Comparison of ENCODE assay signal across 1 cellular context in the genomic region with DNA sequence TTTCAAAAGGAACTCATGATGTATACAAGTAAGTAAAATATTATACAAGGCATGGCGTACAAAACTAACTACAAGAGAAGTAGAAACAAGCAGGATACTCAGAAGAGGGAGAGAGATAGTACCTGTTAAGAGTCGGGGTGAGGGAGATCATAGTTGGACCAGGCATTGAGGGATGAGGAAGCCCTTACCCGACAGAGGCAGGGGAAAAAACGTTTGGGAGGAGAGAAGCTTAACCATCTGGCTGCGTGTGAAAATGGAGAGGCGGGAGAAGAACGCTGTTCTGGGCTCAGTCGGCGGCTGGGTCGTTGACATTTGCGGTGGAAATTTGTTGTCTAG.
TF ChIP-seq lines count a peak whose summit lies in the region.

No MANE protein-coding gene starts in this region.

TF ChIP-seq in K562, 482 proteins besides CTCF, POLR2A, EP300 and RAD21 (continues in another document):
- TF ChIP-seq ZNF23 (CRISPR knock-in tag; IDR thresholded peaks at IDR 0.05) (no peak), ASH1L (IDR thresholded peaks at IDR 0.05; ENCODE audit: borderline replicate concordance, low read depth, partially characterized antibody) (peak; percentile 3), ZNF76 (CRISPR knock-in tag; IDR thresholded peaks at IDR 0.05; ENCODE audit: borderline replicate concordance) (no peak), ELF1 (tag; IDR thresholded peaks at IDR 0.05) (no peak), RCOR1 (IDR thresholded peaks at IDR 0.05; ENCODE audit: borderline replicate concordance in 1 of 2, low read depth in 2 of 2, low read length in 2 of 2) (no peak), RNF2 (IDR thresholded peaks at IDR 0.05) (no peak), NFXL1 (CRISPR knock-in tag; IDR thresholded peaks at IDR 0.05) (no peak), TAF1 (IDR thresholded peaks at IDR 0.05; ENCODE audit: control insufficient read depth, extremely low read depth, insufficient read depth, low read length, severe bottlenecking) (no peak), ATF1 (CRISPR knock-in tag; IDR thresholded peaks at IDR 0.05) (no peak), ATF1 (tag; IDR thresholded peaks at IDR 0.05) (peak; percentile 20; the same call in 1 of the 2 replicates), YY1 (IDR thresholded peaks at IDR 0.05; ENCODE audit: borderline replicate concordance in 1 of 3, control insufficient read depth in 1 of 3, extremely low read depth in 1 of 3, insufficient read depth in 3 of 3, insufficient read length in 1 of 3, insufficient replicate concordance in 2 of 3, low read depth in 1 of 3, low read length in 2 of 3) (no peak), HDAC3 (IDR thresholded peaks at IDR 0.05; ENCODE audit: borderline replicate concordance, partially characterized antibody) (no peak), KLF10 (CRISPR knock-in tag; IDR thresholded peaks at IDR 0.05) (no peak), SMARCB1 (IDR thresholded peaks at IDR 0.05; ENCODE audit: insufficient read length, low read depth) (no peak), ATF7 (IDR thresholded peaks at IDR 0.05) (0 out of 2 replicates have a peak, but pooled peaks have one; percentile 2), RFX5 (IDR thresholded peaks at IDR 0.05; ENCODE audit: low read depth, low read length) (no peak), PTTG1 (tag; IDR thresholded peaks at IDR 0.05; ENCODE audit: low read depth) (no peak), ZNF589 (CRISPR knock-in tag; IDR thresholded peaks at IDR 0.05; ENCODE audit: low read depth) (0 out of 2 replicates have a peak, but pooled peaks have one; percentile 1), SREBF2 (CRISPR knock-in tag; IDR thresholded peaks at IDR 0.05) (no peak), LEF1 (IDR thresholded peaks at IDR 0.05) (no peak), TSC22D4 (tag; IDR thresholded peaks at IDR 0.05) (no peak), TBP (optimal IDR thresholded peaks at IDR 0.05; ENCODE audit: low read depth, low read length) (peak; percentile 0), ZNF696 (CRISPR knock-in tag; conservative IDR thresholded peaks at IDR 0.05) (no peak), ZNF146 (CRISPR knock-in tag; IDR thresholded peaks at IDR 0.05; ENCODE audit: unreplicated experiment) (no peak), TCF7 (IDR thresholded peaks at IDR 0.05; ENCODE audit: borderline replicate concordance) (no peak), YBX1 (IDR thresholded peaks at IDR 0.05) (no peak), DNMT1 (IDR thresholded peaks at IDR 0.05) (no peak), BRD4 (IDR thresholded peaks at IDR 0.05) (no peak), PRMT5 (CRISPR knock-in tag; IDR thresholded peaks at IDR 0.05) (no peak), JUND (IDR thresholded peaks at IDR 0.05; ENCODE audit: borderline replicate concordance, low read depth, low read length) (no peak), JUND (tag; IDR thresholded peaks at IDR 0.05; ENCODE audit: borderline replicate concordance, low read depth, low read length) (0 out of 3 replicates have a peak, but pooled peaks have one; percentile 3), ZNF347 (CRISPR knock-in tag; IDR thresholded peaks at IDR 0.05; ENCODE audit: low read depth) (no peak), NFIX (CRISPR knock-in tag; IDR thresholded peaks at IDR 0.05; ENCODE audit: low read depth) (no peak), NCOA2 (IDR thresholded peaks at IDR 0.05; ENCODE audit: partially characterized antibody in 2 of 2) (no peak), RBM22 (IDR thresholded peaks at IDR 0.05; ENCODE audit: low read depth, low read length, poor library complexity, severe bottlenecking) (no peak), TOE1 (IDR thresholded peaks at IDR 0.05; ENCODE audit: borderline replicate concordance) (peak; percentile 39; the same call in 1 of the 2 replicates), TOE1 (CRISPR knock-in tag; IDR thresholded peaks at IDR 0.05; ENCODE audit: borderline replicate concordance, low read depth) (no peak; the same call in none of the 2 replicates), POLR2AphosphoS2 (IDR thresholded peaks at IDR 0.05; ENCODE audit: low read length) (no peak)
- TF ChIP-seq, protein P1, sequence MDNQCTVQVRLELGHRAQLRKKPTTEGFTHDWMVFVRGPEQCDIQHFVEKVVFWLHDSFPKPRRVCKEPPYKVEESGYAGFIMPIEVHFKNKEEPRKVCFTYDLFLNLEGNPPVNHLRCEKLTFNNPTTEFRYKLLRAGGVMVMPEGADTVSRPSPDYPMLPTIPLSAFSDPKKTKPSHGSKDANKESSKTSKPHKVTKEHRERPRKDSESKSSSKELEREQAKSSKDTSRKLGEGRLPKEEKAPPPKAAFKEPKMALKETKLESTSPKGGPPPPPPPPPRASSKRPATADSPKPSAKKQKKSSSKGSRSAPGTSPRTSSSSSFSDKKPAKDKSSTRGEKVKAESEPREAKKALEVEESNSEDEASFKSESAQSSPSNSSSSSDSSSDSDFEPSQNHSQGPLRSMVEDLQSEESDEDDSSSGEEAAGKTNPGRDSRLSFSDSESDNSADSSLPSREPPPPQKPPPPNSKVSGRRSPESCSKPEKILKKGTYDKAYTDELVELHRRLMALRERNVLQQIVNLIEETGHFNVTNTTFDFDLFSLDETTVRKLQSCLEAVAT (IDR thresholded peaks at IDR 0.05): 0 out of 4 replicates have a peak, but pooled peaks of 1 of the 2 experiments have one; percentile 61
- TF ChIP-seq, protein P2, sequence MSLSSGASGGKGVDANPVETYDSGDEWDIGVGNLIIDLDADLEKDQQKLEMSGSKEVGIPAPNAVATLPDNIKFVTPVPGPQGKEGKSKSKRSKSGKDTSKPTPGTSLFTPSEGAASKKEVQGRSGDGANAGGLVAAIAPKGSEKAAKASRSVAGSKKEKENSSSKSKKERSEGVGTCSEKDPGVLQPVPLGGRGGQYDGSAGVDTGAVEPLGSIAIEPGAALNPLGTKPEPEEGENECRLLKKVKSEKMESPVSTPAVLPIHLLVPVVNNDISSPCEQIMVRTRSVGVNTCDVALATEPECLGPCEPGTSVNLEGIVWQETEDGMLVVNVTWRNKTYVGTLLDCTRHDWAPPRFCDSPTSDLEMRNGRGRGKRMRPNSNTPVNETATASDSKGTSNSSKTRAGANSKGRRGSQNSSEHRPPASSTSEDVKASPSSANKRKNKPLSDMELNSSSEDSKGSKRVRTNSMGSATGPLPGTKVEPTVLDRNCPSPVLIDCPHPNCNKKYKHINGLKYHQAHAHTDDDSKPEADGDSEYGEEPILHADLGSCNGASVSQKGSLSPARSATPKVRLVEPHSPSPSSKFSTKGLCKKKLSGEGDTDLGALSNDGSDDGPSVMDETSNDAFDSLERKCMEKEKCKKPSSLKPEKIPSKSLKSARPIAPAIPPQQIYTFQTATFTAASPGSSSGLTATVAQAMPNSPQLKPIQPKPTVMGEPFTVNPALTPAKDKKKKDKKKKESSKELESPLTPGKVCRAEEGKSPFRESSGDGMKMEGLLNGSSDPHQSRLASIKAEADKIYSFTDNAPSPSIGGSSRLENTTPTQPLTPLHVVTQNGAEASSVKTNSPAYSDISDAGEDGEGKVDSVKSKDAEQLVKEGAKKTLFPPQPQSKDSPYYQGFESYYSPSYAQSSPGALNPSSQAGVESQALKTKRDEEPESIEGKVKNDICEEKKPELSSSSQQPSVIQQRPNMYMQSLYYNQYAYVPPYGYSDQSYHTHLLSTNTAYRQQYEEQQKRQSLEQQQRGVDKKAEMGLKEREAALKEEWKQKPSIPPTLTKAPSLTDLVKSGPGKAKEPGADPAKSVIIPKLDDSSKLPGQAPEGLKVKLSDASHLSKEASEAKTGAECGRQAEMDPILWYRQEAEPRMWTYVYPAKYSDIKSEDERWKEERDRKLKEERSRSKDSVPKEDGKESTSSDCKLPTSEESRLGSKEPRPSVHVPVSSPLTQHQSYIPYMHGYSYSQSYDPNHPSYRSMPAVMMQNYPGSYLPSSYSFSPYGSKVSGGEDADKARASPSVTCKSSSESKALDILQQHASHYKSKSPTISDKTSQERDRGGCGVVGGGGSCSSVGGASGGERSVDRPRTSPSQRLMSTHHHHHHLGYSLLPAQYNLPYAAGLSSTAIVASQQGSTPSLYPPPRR (CRISPR knock-in tag; IDR thresholded peaks at IDR 0.05; ENCODE audit: borderline replicate concordance): 0 out of 2 replicates have a peak, but pooled peaks have one; percentile 2
- TF ChIP-seq, protein P3, sequence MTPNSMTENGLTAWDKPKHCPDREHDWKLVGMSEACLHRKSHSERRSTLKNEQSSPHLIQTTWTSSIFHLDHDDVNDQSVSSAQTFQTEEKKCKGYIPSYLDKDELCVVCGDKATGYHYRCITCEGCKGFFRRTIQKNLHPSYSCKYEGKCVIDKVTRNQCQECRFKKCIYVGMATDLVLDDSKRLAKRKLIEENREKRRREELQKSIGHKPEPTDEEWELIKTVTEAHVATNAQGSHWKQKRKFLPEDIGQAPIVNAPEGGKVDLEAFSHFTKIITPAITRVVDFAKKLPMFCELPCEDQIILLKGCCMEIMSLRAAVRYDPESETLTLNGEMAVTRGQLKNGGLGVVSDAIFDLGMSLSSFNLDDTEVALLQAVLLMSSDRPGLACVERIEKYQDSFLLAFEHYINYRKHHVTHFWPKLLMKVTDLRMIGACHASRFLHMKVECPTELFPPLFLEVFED (CRISPR knock-in tag; conservative IDR thresholded peaks at IDR 0.05): 0 out of 2 replicates have a peak, but pooled peaks have one; percentile 34
- TF ChIP-seq, protein P4, sequence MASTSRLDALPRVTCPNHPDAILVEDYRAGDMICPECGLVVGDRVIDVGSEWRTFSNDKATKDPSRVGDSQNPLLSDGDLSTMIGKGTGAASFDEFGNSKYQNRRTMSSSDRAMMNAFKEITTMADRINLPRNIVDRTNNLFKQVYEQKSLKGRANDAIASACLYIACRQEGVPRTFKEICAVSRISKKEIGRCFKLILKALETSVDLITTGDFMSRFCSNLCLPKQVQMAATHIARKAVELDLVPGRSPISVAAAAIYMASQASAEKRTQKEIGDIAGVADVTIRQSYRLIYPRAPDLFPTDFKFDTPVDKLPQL (IDR thresholded peaks at IDR 0.05; ENCODE audit: extremely low read depth, insufficient read length): no peak
- TF ChIP-seq, protein P5, sequence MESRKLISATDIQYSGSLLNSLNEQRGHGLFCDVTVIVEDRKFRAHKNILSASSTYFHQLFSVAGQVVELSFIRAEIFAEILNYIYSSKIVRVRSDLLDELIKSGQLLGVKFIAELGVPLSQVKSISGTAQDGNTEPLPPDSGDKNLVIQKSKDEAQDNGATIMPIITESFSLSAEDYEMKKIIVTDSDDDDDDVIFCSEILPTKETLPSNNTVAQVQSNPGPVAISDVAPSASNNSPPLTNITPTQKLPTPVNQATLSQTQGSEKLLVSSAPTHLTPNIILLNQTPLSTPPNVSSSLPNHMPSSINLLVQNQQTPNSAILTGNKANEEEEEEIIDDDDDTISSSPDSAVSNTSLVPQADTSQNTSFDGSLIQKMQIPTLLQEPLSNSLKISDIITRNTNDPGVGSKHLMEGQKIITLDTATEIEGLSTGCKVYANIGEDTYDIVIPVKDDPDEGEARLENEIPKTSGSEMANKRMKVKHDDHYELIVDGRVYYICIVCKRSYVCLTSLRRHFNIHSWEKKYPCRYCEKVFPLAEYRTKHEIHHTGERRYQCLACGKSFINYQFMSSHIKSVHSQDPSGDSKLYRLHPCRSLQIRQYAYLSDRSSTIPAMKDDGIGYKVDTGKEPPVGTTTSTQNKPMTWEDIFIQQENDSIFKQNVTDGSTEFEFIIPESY (CRISPR knock-in tag; IDR thresholded peaks at IDR 0.05): no peak
- TF ChIP-seq, protein P6, sequence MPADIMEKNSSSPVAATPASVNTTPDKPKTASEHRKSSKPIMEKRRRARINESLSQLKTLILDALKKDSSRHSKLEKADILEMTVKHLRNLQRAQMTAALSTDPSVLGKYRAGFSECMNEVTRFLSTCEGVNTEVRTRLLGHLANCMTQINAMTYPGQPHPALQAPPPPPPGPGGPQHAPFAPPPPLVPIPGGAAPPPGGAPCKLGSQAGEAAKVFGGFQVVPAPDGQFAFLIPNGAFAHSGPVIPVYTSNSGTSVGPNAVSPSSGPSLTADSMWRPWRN (IDR thresholded peaks at IDR 0.05; ENCODE audit: low read depth): no peak
- TF ChIP-seq, protein P7, sequence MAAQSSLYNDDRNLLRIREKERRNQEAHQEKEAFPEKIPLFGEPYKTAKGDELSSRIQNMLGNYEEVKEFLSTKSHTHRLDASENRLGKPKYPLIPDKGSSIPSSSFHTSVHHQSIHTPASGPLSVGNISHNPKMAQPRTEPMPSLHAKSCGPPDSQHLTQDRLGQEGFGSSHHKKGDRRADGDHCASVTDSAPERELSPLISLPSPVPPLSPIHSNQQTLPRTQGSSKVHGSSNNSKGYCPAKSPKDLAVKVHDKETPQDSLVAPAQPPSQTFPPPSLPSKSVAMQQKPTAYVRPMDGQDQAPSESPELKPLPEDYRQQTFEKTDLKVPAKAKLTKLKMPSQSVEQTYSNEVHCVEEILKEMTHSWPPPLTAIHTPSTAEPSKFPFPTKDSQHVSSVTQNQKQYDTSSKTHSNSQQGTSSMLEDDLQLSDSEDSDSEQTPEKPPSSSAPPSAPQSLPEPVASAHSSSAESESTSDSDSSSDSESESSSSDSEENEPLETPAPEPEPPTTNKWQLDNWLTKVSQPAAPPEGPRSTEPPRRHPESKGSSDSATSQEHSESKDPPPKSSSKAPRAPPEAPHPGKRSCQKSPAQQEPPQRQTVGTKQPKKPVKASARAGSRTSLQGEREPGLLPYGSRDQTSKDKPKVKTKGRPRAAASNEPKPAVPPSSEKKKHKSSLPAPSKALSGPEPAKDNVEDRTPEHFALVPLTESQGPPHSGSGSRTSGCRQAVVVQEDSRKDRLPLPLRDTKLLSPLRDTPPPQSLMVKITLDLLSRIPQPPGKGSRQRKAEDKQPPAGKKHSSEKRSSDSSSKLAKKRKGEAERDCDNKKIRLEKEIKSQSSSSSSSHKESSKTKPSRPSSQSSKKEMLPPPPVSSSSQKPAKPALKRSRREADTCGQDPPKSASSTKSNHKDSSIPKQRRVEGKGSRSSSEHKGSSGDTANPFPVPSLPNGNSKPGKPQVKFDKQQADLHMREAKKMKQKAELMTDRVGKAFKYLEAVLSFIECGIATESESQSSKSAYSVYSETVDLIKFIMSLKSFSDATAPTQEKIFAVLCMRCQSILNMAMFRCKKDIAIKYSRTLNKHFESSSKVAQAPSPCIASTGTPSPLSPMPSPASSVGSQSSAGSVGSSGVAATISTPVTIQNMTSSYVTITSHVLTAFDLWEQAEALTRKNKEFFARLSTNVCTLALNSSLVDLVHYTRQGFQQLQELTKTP (IDR thresholded peaks at IDR 0.05; ENCODE audit: low read depth in 1 of 2, partially characterized antibody in 2 of 2): no peak
